In the genomic region with DNA sequence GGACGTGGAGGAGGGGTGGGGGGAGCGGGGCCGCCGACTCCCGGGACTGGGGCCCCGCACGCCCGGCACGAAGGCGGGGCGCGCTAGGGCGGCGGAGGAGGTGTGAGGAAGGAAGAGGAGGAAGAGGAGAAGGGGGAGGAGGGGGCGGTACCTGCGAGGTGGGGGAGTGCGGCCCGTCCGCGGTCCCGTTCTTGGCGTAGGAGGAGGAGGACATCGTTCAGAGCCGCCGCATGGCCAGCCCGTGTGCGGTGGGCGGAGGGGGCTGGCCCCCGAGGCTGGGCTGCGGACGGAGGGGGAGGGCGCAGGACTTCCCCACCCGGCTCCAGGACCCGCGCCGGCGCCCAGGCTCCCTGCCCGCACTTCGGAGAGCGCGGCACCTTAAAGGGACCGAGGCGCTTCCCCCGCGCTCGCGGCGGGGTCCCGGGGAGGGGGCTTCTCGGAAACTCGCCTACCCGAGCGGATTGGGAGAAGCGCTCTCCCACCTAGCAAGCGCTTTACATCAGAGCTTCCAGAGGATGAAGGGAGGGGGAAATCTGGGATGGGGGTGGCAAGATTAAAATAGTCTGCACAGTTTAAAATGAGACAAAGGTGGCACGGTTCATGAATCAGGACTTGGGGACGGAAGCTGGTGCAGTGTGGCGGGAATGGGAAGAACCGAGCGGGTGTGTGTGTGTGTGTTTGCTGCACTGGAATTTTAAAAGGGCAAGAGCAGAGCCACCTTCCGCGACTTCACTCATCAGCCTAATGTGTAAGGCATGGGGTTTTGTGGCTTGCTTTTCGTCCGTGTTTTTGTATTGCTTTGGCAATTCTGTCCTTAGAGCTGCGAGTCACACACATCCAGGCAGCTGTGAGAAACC, we compare ENCODE assay signal across 1 cellular context.
TF ChIP-seq lines count a peak whose summit lies in the region.

Gene CACNB4, minus strand, starts transcription at position 247 of the 857 bp plus-strand sequence.

TF ChIP-seq in HEK293, 187 proteins besides CTCF, POLR2A, EP300 and RAD21 (continued from another document and continues in another):
- TF ChIP-seq, protein P1, sequence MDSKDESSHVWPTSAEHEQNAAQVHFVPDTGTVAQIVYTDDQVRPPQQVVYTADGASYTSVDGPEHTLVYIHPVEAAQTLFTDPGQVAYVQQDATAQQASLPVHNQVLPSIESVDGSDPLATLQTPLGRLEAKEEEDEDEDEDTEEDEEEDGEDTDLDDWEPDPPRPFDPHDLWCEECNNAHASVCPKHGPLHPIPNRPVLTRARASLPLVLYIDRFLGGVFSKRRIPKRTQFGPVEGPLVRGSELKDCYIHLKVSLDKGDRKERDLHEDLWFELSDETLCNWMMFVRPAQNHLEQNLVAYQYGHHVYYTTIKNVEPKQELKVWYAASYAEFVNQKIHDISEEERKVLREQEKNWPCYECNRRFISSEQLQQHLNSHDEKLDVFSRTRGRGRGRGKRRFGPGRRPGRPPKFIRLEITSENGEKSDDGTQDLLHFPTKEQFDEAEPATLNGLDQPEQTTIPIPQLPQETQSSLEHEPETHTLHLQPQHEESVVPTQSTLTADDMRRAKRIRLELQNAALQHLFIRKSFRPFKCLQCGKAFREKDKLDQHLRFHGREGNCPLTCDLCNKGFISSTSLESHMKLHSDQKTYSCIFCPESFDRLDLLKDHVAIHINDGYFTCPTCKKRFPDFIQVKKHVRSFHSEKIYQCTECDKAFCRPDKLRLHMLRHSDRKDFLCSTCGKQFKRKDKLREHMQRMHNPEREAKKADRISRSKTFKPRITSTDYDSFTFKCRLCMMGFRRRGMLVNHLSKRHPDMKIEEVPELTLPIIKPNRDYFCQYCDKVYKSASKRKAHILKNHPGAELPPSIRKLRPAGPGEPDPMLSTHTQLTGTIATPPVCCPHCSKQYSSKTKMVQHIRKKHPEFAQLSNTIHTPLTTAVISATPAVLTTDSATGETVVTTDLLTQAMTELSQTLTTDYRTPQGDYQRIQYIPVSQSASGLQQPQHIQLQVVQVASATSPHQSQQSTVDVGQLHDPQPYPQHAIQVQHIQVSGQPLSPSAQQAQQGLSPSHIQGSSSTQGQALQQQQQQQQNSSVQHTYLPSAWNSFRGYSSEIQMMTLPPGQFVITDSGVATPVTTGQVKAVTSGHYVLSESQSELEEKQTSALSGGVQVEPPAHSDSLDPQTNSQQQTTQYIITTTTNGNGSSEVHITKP (tag by site-specific recombination; IDR thresholded peaks at IDR 0.05): peak; percentile 54
- peak; percentile 99 for TF ChIP-seq ZNF335 (tag by site-specific recombination; conservative IDR thresholded peaks at IDR 0.05)
- TF ChIP-seq ZNF221 (tag by site-specific recombination; IDR thresholded peaks at IDR 0.05; ENCODE audit: borderline replicate concordance): no peak
- TF ChIP-seq EGR2 (tag by site-specific recombination; IDR thresholded peaks at IDR 0.05; ENCODE audit: low read depth): peak; percentile 98
- TF ChIP-seq ZNF398 (tag by site-specific recombination; IDR thresholded peaks at IDR 0.05): peak; percentile 98
- peak; percentile 80 for TF ChIP-seq WT1 (tag by site-specific recombination; IDR thresholded peaks at IDR 0.05)
- TF ChIP-seq RBAK (tag by site-specific recombination; IDR thresholded peaks at IDR 0.05): no peak
- TF ChIP-seq ZNF501 (tag by site-specific recombination; IDR thresholded peaks at IDR 0.05): peak; percentile 36
- no peak for TF ChIP-seq MZF1 (tag by site-specific recombination; IDR thresholded peaks at IDR 0.05; ENCODE audit: borderline replicate concordance)
- no peak for TF ChIP-seq SCRT1 (tag by site-specific recombination; IDR thresholded peaks at IDR 0.05; ENCODE audit: borderline replicate concordance)
- no peak for TF ChIP-seq ZNF23 (tag by site-specific recombination; IDR thresholded peaks at IDR 0.05; ENCODE audit: borderline replicate concordance)
- TF ChIP-seq SCRT2 (tag by site-specific recombination; IDR thresholded peaks at IDR 0.05): no peak
- no peak for TF ChIP-seq ZNF302 (tag by site-specific recombination; IDR thresholded peaks at IDR 0.05; ENCODE audit: low read depth)
- no peak for TF ChIP-seq ZNF707 (tag by site-specific recombination; IDR thresholded peaks at IDR 0.05)
- peak; percentile 70; the same call in 1 of the 2 replicates for TF ChIP-seq ZNF561 (tag by site-specific recombination; IDR thresholded peaks at IDR 0.05; ENCODE audit: borderline replicate concordance)
- TF ChIP-seq ZXDB (tag by site-specific recombination; IDR thresholded peaks at IDR 0.05): peak; percentile 58; the same call in 1 of the 2 replicates
- TF ChIP-seq KLF8 (tag by site-specific recombination; IDR thresholded peaks at IDR 0.05): peak; percentile 95
- TF ChIP-seq ZNF626 (tag by site-specific recombination; IDR thresholded peaks at IDR 0.05): no peak
- TF ChIP-seq ZNF16 (tag by site-specific recombination; IDR thresholded peaks at IDR 0.05; ENCODE audit: low read depth): no peak
- 0 out of 2 replicates have a peak, but pooled peaks have one; percentile 61 for TF ChIP-seq TRIM28 (IDR thresholded peaks at IDR 0.05; ENCODE audit: borderline replicate concordance, low read length)
- TF ChIP-seq ZNF785 (tag by site-specific recombination; IDR thresholded peaks at IDR 0.05): peak; percentile 56; the same call in 1 of the 2 replicates
- no peak for TF ChIP-seq ZNF133 (tag by site-specific recombination; IDR thresholded peaks at IDR 0.05)
- no peak for TF ChIP-seq ZNF664 (tag by site-specific recombination; IDR thresholded peaks at IDR 0.05)
- peak; percentile 92 for TF ChIP-seq SP2 (tag by site-specific recombination; IDR thresholded peaks at IDR 0.05)
- TF ChIP-seq ZNF211 (tag by site-specific recombination; IDR thresholded peaks at IDR 0.05; ENCODE audit: low read depth): no peak
- TF ChIP-seq GLIS2 (tag by site-specific recombination; IDR thresholded peaks at IDR 0.05): peak; percentile 76
- no peak for TF ChIP-seq ZNF521 (tag by site-specific recombination; IDR thresholded peaks at IDR 0.05)
- TF ChIP-seq, protein P2, sequence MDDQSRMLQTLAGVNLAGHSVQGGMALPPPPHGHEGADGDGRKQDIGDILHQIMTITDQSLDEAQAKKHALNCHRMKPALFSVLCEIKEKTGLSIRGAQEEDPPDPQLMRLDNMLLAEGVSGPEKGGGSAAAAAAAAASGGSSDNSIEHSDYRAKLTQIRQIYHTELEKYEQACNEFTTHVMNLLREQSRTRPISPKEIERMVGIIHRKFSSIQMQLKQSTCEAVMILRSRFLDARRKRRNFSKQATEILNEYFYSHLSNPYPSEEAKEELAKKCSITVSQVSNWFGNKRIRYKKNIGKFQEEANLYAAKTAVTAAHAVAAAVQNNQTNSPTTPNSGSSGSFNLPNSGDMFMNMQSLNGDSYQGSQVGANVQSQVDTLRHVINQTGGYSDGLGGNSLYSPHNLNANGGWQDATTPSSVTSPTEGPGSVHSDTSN (CRISPR knock-in tag; IDR thresholded peaks at IDR 0.05): no peak
- no peak for TF ChIP-seq ZNF140 (tag by site-specific recombination; IDR thresholded peaks at IDR 0.05)
- TF ChIP-seq, protein P3, sequence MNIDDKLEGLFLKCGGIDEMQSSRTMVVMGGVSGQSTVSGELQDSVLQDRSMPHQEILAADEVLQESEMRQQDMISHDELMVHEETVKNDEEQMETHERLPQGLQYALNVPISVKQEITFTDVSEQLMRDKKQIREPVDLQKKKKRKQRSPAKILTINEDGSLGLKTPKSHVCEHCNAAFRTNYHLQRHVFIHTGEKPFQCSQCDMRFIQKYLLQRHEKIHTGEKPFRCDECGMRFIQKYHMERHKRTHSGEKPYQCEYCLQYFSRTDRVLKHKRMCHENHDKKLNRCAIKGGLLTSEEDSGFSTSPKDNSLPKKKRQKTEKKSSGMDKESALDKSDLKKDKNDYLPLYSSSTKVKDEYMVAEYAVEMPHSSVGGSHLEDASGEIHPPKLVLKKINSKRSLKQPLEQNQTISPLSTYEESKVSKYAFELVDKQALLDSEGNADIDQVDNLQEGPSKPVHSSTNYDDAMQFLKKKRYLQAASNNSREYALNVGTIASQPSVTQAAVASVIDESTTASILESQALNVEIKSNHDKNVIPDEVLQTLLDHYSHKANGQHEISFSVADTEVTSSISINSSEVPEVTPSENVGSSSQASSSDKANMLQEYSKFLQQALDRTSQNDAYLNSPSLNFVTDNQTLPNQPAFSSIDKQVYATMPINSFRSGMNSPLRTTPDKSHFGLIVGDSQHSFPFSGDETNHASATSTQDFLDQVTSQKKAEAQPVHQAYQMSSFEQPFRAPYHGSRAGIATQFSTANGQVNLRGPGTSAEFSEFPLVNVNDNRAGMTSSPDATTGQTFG (tag by site-specific recombination; IDR thresholded peaks at IDR 0.05; ENCODE audit: borderline replicate concordance): no peak
- TF ChIP-seq ZNF843 (tag by site-specific recombination; IDR thresholded peaks at IDR 0.05): peak; percentile 78
- TF ChIP-seq, protein P4, sequence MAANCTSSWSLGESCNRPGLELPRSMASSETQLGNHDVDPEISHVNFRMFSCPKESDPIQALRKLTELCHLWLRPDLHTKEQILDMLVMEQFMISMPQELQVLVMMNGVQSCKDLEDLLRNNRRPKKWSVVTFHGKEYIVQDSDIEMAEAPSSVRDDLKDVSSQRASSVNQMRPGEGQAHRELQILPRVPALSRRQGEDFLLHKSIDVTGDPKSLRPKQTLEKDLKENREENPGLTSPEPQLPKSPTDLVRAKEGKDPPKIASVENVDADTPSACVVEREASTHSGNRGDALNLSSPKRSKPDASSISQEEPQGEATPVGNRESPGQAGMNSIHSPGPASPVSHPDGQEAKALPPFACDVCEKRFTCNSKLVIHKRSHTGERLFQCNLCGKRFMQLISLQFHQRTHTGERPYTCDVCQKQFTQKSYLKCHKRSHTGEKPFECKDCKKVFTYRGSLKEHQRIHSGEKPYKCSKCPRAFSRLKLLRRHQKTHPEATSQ (tag by site-specific recombination; IDR thresholded peaks at IDR 0.05): peak; percentile 48; the same call in 1 of the 2 replicates
- TF ChIP-seq, protein P5, sequence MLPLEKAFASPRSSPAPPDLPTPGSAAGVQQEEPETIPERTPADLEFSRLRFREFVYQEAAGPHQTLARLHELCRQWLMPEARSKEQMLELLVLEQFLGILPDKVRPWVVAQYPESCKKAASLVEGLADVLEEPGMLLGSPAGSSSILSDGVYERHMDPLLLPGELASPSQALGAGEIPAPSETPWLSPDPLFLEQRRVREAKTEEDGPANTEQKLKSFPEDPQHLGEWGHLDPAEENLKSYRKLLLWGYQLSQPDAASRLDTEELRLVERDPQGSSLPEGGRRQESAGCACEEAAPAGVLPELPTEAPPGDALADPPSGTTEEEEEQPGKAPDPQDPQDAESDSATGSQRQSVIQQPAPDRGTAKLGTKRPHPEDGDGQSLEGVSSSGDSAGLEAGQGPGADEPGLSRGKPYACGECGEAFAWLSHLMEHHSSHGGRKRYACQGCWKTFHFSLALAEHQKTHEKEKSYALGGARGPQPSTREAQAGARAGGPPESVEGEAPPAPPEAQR (tag by site-specific recombination; IDR thresholded peaks at IDR 0.05): no peak
- TF ChIP-seq ZNF175 (tag by site-specific recombination; IDR thresholded peaks at IDR 0.05): no peak
- TF ChIP-seq ZNF624 (tag by site-specific recombination; IDR thresholded peaks at IDR 0.05): no peak
- TF ChIP-seq, protein P6, sequence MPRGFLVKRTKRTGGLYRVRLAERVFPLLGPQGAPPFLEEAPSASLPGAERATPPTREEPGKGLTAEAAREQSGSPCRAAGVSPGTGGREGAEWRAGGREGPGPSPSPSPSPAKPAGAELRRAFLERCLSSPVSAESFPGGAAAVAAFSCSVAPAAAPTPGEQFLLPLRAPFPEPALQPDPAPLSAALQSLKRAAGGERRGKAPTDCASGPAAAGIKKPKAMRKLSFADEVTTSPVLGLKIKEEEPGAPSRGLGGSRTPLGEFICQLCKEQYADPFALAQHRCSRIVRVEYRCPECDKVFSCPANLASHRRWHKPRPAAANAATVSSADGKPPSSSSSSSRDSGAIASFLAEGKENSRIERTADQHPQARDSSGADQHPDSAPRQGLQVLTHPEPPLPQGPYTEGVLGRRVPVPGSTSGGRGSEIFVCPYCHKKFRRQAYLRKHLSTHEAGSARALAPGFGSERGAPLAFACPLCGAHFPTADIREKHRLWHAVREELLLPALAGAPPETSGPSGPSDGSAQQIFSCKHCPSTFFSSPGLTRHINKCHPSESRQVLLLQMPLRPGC (tag by site-specific recombination; IDR thresholded peaks at IDR 0.05): 0 out of 2 replicates have a peak, but pooled peaks have one; percentile 19
- no peak for TF ChIP-seq ZNF121 (tag by site-specific recombination; IDR thresholded peaks at IDR 0.05)
- TF ChIP-seq, protein P7, sequence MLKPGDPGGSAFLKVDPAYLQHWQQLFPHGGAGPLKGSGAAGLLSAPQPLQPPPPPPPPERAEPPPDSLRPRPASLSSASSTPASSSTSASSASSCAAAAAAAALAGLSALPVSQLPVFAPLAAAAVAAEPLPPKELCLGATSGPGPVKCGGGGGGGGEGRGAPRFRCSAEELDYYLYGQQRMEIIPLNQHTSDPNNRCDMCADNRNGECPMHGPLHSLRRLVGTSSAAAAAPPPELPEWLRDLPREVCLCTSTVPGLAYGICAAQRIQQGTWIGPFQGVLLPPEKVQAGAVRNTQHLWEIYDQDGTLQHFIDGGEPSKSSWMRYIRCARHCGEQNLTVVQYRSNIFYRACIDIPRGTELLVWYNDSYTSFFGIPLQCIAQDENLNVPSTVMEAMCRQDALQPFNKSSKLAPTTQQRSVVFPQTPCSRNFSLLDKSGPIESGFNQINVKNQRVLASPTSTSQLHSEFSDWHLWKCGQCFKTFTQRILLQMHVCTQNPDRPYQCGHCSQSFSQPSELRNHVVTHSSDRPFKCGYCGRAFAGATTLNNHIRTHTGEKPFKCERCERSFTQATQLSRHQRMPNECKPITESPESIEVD (tag by site-specific recombination; IDR thresholded peaks at IDR 0.05): no peak
- TF ChIP-seq, protein P8, sequence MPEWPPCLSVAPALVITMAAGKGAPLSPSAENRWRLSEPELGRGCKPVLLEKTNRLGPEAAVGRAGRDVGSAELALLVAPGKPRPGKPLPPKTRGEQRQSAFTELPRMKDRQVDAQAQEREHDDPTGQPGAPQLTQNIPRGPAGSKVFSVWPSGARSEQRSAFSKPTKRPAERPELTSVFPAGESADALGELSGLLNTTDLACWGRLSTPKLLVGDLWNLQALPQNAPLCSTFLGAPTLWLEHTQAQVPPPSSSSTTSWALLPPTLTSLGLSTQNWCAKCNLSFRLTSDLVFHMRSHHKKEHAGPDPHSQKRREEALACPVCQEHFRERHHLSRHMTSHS (tag by site-specific recombination; IDR thresholded peaks at IDR 0.05): no peak
- TF ChIP-seq ZNF354C (tag by site-specific recombination; IDR thresholded peaks at IDR 0.05; ENCODE audit: borderline replicate concordance, low read depth): no peak
- TF ChIP-seq ZNF623 (tag by site-specific recombination; IDR thresholded peaks at IDR 0.05): no peak
- no peak for TF ChIP-seq OVOL3 (tag by site-specific recombination; IDR thresholded peaks at IDR 0.05)
- TF ChIP-seq ZNF155 (tag by site-specific recombination; IDR thresholded peaks at IDR 0.05): no peak
- peak; percentile 13; the same call in 1 of the 2 replicates for TF ChIP-seq TCF7L2 (IDR thresholded peaks at IDR 0.05; ENCODE audit: borderline replicate concordance, low read depth, low read length)
